ENCODE assay signal across 10 cellular contexts in genomic region chr1:58575831-58576726, GRCh38. TPM values are rescaled to one million over a fixed set of nuclear protein-coding genes. Genes with fewer than 3 reads are reported as not detected.
DNase-seq lines count a peak whose midpoint lies in the region; ATAC-seq and TF ChIP-seq lines count a peak whose summit lies in the region.
"Had no signal": no experiment of that assay in that cellular context is flagged by ENCODE, and none has a peak within 500 bp of the region (broad histone marks: within the 10 kb centered on the region; RNA-seq: fewer than 3 reads in every experiment).

No MANE protein-coding gene starts in this region.

- H3K9me3 Mint-ChIP-seq in activated CD8-positive, alpha-beta T cell treated with anti-CD3 and anti-CD28 coated beads for 36 hours: no peaks in the 10 kb centered on the region
- peaks cover 4% of the 10 kb centered on the region for H3K9me3 Mint-ChIP-seq in progenitor cell of endocrine pancreas (ENCODE audit: low read depth)

- H3K4me1 Mint-ChIP-seq in activated CD8-positive, alpha-beta T cell treated with anti-CD3 and anti-CD28 coated beads for 36 hours (ENCODE audit: low read depth): peaks cover 31% of the 10 kb centered on the region
- H3K4me1 Mint-ChIP-seq in progenitor cell of endocrine pancreas (ENCODE audit: low read depth): peaks cover 54% of the 10 kb centered on the region

- H3K27ac Mint-ChIP-seq in activated CD8-positive, alpha-beta T cell treated with anti-CD3 and anti-CD28 coated beads for 36 hours: no peak overlapping the region
- peak overlapping the region; percentile 33 for H3K27ac Mint-ChIP-seq in progenitor cell of endocrine pancreas

- no peaks in the 10 kb centered on the region for H3K27me3 ChIP-seq in MG63

- DNase-seq in DMS53 treated with DMSO at 0.1 percent for 48 hours (lab: John Stamatoyannopoulos, UW; ENCODE audit: unreplicated experiment) (peak; percentile 77), fibroblast of villous mesenchyme (ENCODE audit: low read depth) (no peak), progenitor cell of endocrine pancreas (ENCODE audit: low spot score, unreplicated experiment) (no peak), glomerular visceral epithelial cell (ENCODE audit: extremely low spot score) (no peak), NCI-H2171 treated with DMSO at 0.1 percent for 48 hours (lab: John Stamatoyannopoulos, UW) (no peak), MG63 (no peak)
- DNase-seq in activated CD8-positive, alpha-beta T cell treated with anti-CD3 and anti-CD28 coated beads for 36 hours: peak; percentile 59
- DNase-seq: NCI-H226 had no signal

- intact Hi-C loops in activated CD8-positive, alpha-beta T cell treated with anti-CD3 and anti-CD28 coated beads for 36 hours (cut with micrococcal nuclease): no loop called here

- TF ChIP-seq CTCF in activated CD8-positive, alpha-beta T cell treated with anti-CD3 and anti-CD28 coated beads for 36 hours (IDR thresholded peaks at IDR 0.05): no peak
- TF ChIP-seq CTCF in fibroblast of villous mesenchyme (IDR thresholded peaks at IDR 0.05; ENCODE audit: insufficient read depth, low read depth, low read length): no peak
- TF ChIP-seq CTCF in progenitor cell of endocrine pancreas (IDR thresholded peaks at IDR 0.05; ENCODE audit: unreplicated experiment): no peak

- CTCF ChIA-PET in activated CD8-positive, alpha-beta T cell treated with anti-CD3 and anti-CD28 coated beads for 36 hours (lab: Charles Lee): interaction anchor here (2.6 kb wide), 1 partner anchor 29 kb away, joined by 7 read pairs; the partner anchor contains the start of gene OMA1

- H3K36me3 ChIP-seq in MG63: no peaks in the 10 kb centered on the region
- H3K36me3 ChIP-seq: cardiac muscle cell had no signal

- H3K4me3 Mint-ChIP-seq in activated CD8-positive, alpha-beta T cell treated with anti-CD3 and anti-CD28 coated beads for 36 hours: peak overlapping the region; percentile 69
- peak overlapping the region; percentile 19 for H3K4me3 Mint-ChIP-seq in progenitor cell of endocrine pancreas (ENCODE audit: low read depth)

- H3K4me3 ChIP-seq in fibroblast of villous mesenchyme (ENCODE audit: low read depth, low read length) (peak overlapping the region; percentile 16), MG63 (no peak overlapping the region)
- H3K4me3 ChIP-seq: cardiac muscle cell had no signal

- peak; percentile 47 for ATAC-seq in activated CD8-positive, alpha-beta T cell treated with anti-CD3 and anti-CD28 coated beads for 36 hours
- ATAC-seq in GM21786 (IDR thresholded peaks at IDR 0.05; ENCODE audit: unreplicated experiment): no peak

- peaks cover 63% of the 10 kb centered on the region for H3K27me3 Mint-ChIP-seq in activated CD8-positive, alpha-beta T cell treated with anti-CD3 and anti-CD28 coated beads for 36 hours
- peaks cover 4% of the 10 kb centered on the region for H3K27me3 Mint-ChIP-seq in progenitor cell of endocrine pancreas

- no peaks in the 10 kb centered on the region for H3K36me3 Mint-ChIP-seq in activated CD8-positive, alpha-beta T cell treated with anti-CD3 and anti-CD28 coated beads for 36 hours (ENCODE audit: low read depth)
- peaks cover 8% of the 10 kb centered on the region for H3K36me3 Mint-ChIP-seq in progenitor cell of endocrine pancreas (ENCODE audit: insufficient read depth)

- no peaks in the 10 kb centered on the region for H3K9me3 ChIP-seq in MG63

- POLR2A ChIA-PET in activated CD8-positive, alpha-beta T cell treated with anti-CD3 and anti-CD28 coated beads for 36 hours (lab: Charles Lee): interaction anchor here (1.1 kb wide), 1 partner anchor 48 kb away, joined by 3 read pairs; no protein-coding TSS in a partner anchor

RNA-seq across cellular contexts. Expression of gene TACSTD2, which starts 1.0 kb away (rescaled TPM):
- under 1 TPM; 0.68 to 0.92 TPM for total RNA-seq in activated CD8-positive, alpha-beta T cell treated with anti-CD3 and anti-CD28 coated beads for 36 hours
- total RNA-seq in fibroblast of villous mesenchyme (0.97 and 17.7 TPM in 2 replicates), progenitor cell of endocrine pancreas (22.7 and 22.8 TPM in 2 replicates)
- total RNA-seq in MG63 (2014; rRNA removed; shearing (Covaris generic); ENCODE audit: low replicate concordance): not detected in 2 replicates
- total RNA-seq: cardiac muscle cell had no signal

RNA-seq across cellular contexts. Expression of gene OMA1, which starts 29.6 kb away (rescaled TPM):
- 10 to 100 TPM; 14.7 to 14.9 TPM for total RNA-seq in activated CD8-positive, alpha-beta T cell treated with anti-CD3 and anti-CD28 coated beads for 36 hours
- total RNA-seq in fibroblast of villous mesenchyme: 10.6 and 26.8 TPM in 2 replicates
- 26.8 and 32.0 TPM in 2 replicates for total RNA-seq in progenitor cell of endocrine pancreas
- 24.3 and 58.4 TPM in 2 replicates for total RNA-seq in MG63 (2014; rRNA removed; shearing (Covaris generic); ENCODE audit: low replicate concordance)

Comparison
In these comparisons a context has a peak if more than half of its experiments do, and no peak if none do; other contexts are left out.
1. DNase-seq: peak in DMS53 treated with DMSO at 0.1 percent for 48 hours (single experiment) and activated CD8-positive, alpha-beta T cell treated with anti-CD3 and anti-CD28 coated beads for 36 hours (single experiment); none in fibroblast of villous mesenchyme (single experiment), progenitor cell of endocrine pancreas (single experiment), glomerular visceral epithelial cell (single experiment), NCI-H2171 treated with DMSO at 0.1 percent for 48 hours (single experiment) and MG63 (single experiment).